Comparison of ENCODE assay signal across 8 cellular contexts in genomic region chr11:353315-353857, GRCh38. TPM values are rescaled to one million over a fixed set of nuclear protein-coding genes. Genes with fewer than 3 reads are reported as not detected.
DNase-seq lines count a peak whose midpoint lies in the region; ATAC-seq and TF ChIP-seq lines count a peak whose summit lies in the region.

No MANE protein-coding gene starts in this region.

- DNase-seq in Ammon's horn (ENCODE audit: low spot score) (peak; percentile 81), Peyer's patch (peak in 1 of 3 donors; percentile 77), fibroblast of peridontal ligament (ENCODE audit: extremely low read depth) (peak; percentile 89), neural crest cell (ENCODE audit: low read depth, low spot score) (no peak), CD14-positive monocyte (ENCODE audit: low spot score) (no peak), OCI-M2 (lab: John Stamatoyannopoulos, UW; ENCODE audit: unreplicated experiment) (no peak)
- no peak for DNase-seq in effector CD8-positive, alpha-beta T cell (lab: John Stamatoyannopoulos, UW)

- H3K27ac ChIP-seq in Peyer's patch: peak overlapping the region; percentile 21 to 96 (median 92)

- TF ChIP-seq CTCF in Peyer's patch (IDR thresholded peaks at IDR 0.05): no peak
- TF ChIP-seq CTCF in neural crest cell (conservative IDR thresholded peaks at IDR 0.05): no peak
- TF ChIP-seq CTCF in CD14-positive monocyte (IDR thresholded peaks at IDR 0.05): no peak

- peaks cover 0 to 22% (median 10%) of the 10 kb centered on the region in 4 donors for H3K4me1 ChIP-seq in Peyer's patch

- H3K27me3 ChIP-seq in Peyer's patch: no peaks in the 10 kb centered on the region

- intact Hi-C loops in CD14-positive monocyte (cut with micrococcal nuclease): loop anchor here in 1 of 2 donors (5.0 to 10.0 kb wide), 2 partner anchors 49 to 101 kb away; partner anchors contain the start of gene IFITM2

- H3K4me1 Mint-ChIP-seq in neural crest cell (peaks cover 36% of the 10 kb centered on the region), CD14-positive monocyte (peaks cover 26% of the 10 kb centered on the region)

- H3K36me3 Mint-ChIP-seq in neural crest cell (ENCODE audit: low read depth) (no peaks in the 10 kb centered on the region), CD14-positive monocyte (no peaks in the 10 kb centered on the region)

- TF ChIP-seq POLR2A in Peyer's patch (IDR thresholded peaks at IDR 0.05): no peak

- H3K9me3 ChIP-seq in Peyer's patch: no peaks in the 10 kb centered on the region

- no peak for ATAC-seq in HG02642 (IDR thresholded peaks at IDR 0.05; ENCODE audit: poor library complexity, unreplicated experiment)

- peak overlapping the region; percentile 44 for H3K4me3 Mint-ChIP-seq in neural crest cell
- peak overlapping the region in 1 of 2 donors; percentile 56 for H3K4me3 Mint-ChIP-seq in CD14-positive monocyte

- H3K4me3 ChIP-seq in Peyer's patch: no peak overlapping the region

- H3K36me3 ChIP-seq in Peyer's patch: no peaks in the 10 kb centered on the region

- H3K27ac Mint-ChIP-seq in neural crest cell (ENCODE audit: unreplicated experiment) (peak overlapping the region; percentile 31), CD14-positive monocyte (no peak overlapping the region)

- H3K27me3 Mint-ChIP-seq in neural crest cell (ENCODE audit: low read depth) (no peaks in the 10 kb centered on the region), CD14-positive monocyte (ENCODE audit: low read depth in 3 of 3) (peaks cover 21 to 51% (median 28%) of the 10 kb centered on the region in 3 donors)

- H3K9me3 Mint-ChIP-seq in neural crest cell (no peaks in the 10 kb centered on the region), CD14-positive monocyte (peaks cover 0 to 4% (median 0%) of the 10 kb centered on the region in 7 donors)

RNA-seq across cellular contexts. Expression of gene B4GALNT4, which starts 15.9 kb away (rescaled TPM):
- 10 to 100 TPM in 2 of 4 donors, 1 to 10 TPM in 2; 2.5 to 36.3 (median 9.3) TPM for total RNA-seq in Peyer's patch
- 179 and 201 TPM in 2 replicates for total RNA-seq in neural crest cell
- not detected for polyA plus RNA-seq in CD14-positive monocyte

RNA-seq across cellular contexts. Expression of gene IFITM3, which starts 32.7 kb away (rescaled TPM):
- 100 to 1,000 TPM in 1 of 4 donors, 10 to 100 TPM in 3; 30.6 to 200 (median 84.7) TPM for total RNA-seq in Peyer's patch
- total RNA-seq in neural crest cell: 156 and 165 TPM in 2 replicates
- 100 to 1,000 TPM; 445 to 637 TPM for polyA plus RNA-seq in CD14-positive monocyte

RNA-seq across cellular contexts. Expression of gene IFITM1, which starts 39.5 kb away (rescaled TPM):
- total RNA-seq in Peyer's patch: 100 to 1,000 TPM in 2 of 4 donors, 10 to 100 TPM in 2; 45.9 to 141 (median 89.6) TPM
- total RNA-seq in neural crest cell: 2.0 and 2.3 TPM in 2 replicates
- 10 to 100 TPM; 26.0 to 36.3 TPM for polyA plus RNA-seq in CD14-positive monocyte

RNA-seq across cellular contexts. Expression of gene PKP3, which starts 40.6 kb away (rescaled TPM):
- total RNA-seq in Peyer's patch: 100 to 1,000 TPM in 3 of 4 donors, 10 to 100 TPM in 1; 95.7 to 254 (median 202) TPM
- 0.42 and 1.7 TPM in 2 replicates for total RNA-seq in neural crest cell
- not detected for polyA plus RNA-seq in CD14-positive monocyte

RNA-seq across cellular contexts. Expression of gene IFITM2, which starts 45.8 kb away (rescaled TPM):
- total RNA-seq in Peyer's patch (10 to 100 TPM; 15.6 to 98.2 (median 46.0) TPM), neural crest cell (55.0 and 67.2 TPM in 2 replicates)
- polyA plus RNA-seq in CD14-positive monocyte: 1,000 to 10,000 TPM in 1 of 2 donors, 100 to 1,000 TPM in 1; 625 to 1,147 TPM

Comparison
In these comparisons a context has a peak if more than half of its experiments do, and no peak if none do; other contexts are left out.
1. DNase-seq: peak in Ammon's horn (single experiment) and fibroblast of peridontal ligament (single experiment); none in neural crest cell (single experiment), CD14-positive monocyte (single experiment), OCI-M2 (single experiment) and effector CD8-positive, alpha-beta T cell (single experiment).
2. RNA of gene IFITM1, which starts 39.5 kb away (total RNA-seq): 45.9 to 141 TPM in Peyer's patch; 2.0 to 2.3 TPM in neural crest cell; every median in the first group is over 10 times any median in the second.